In genomic region chr14:95832012-95832411, GRCh38 we compare ENCODE assay signal across 1 cellular context.
TF ChIP-seq lines count a peak whose summit lies in the region.

No MANE protein-coding gene starts in this region.

TF ChIP-seq in GM23338, 12 proteins besides CTCF, POLR2A, EP300 and RAD21 (continued from another document):
- TF ChIP-seq ZNF462 (CRISPR knock-in tag; IDR thresholded peaks at IDR 0.05): no peak
- TF ChIP-seq ZNF114 (CRISPR knock-in tag; IDR thresholded peaks at IDR 0.05): no peak
- TF ChIP-seq CREB1 (CRISPR knock-in tag; IDR thresholded peaks at IDR 0.05; ENCODE audit: low read depth): no peak
- no peak for TF ChIP-seq NANOG (IDR thresholded peaks at IDR 0.05; ENCODE audit: borderline replicate concordance)
- no peak for TF ChIP-seq STAT1 (IDR thresholded peaks at IDR 0.05; ENCODE audit: unreplicated experiment)
